ENCODE assay signal across 1 cellular context in genomic region chr19:17337675-17338439, GRCh38.
TF ChIP-seq lines count a peak whose summit lies in the region.

No MANE protein-coding gene starts in this region.

TF ChIP-seq in WTC11, 78 proteins besides CTCF, POLR2A, EP300 and RAD21 (continued from another document and continues in another):
- no peak for TF ChIP-seq ATF2 (CRISPR knock-in tag; IDR thresholded peaks at IDR 0.05; ENCODE audit: borderline replicate concordance, low read depth)
- TF ChIP-seq, protein P1, sequence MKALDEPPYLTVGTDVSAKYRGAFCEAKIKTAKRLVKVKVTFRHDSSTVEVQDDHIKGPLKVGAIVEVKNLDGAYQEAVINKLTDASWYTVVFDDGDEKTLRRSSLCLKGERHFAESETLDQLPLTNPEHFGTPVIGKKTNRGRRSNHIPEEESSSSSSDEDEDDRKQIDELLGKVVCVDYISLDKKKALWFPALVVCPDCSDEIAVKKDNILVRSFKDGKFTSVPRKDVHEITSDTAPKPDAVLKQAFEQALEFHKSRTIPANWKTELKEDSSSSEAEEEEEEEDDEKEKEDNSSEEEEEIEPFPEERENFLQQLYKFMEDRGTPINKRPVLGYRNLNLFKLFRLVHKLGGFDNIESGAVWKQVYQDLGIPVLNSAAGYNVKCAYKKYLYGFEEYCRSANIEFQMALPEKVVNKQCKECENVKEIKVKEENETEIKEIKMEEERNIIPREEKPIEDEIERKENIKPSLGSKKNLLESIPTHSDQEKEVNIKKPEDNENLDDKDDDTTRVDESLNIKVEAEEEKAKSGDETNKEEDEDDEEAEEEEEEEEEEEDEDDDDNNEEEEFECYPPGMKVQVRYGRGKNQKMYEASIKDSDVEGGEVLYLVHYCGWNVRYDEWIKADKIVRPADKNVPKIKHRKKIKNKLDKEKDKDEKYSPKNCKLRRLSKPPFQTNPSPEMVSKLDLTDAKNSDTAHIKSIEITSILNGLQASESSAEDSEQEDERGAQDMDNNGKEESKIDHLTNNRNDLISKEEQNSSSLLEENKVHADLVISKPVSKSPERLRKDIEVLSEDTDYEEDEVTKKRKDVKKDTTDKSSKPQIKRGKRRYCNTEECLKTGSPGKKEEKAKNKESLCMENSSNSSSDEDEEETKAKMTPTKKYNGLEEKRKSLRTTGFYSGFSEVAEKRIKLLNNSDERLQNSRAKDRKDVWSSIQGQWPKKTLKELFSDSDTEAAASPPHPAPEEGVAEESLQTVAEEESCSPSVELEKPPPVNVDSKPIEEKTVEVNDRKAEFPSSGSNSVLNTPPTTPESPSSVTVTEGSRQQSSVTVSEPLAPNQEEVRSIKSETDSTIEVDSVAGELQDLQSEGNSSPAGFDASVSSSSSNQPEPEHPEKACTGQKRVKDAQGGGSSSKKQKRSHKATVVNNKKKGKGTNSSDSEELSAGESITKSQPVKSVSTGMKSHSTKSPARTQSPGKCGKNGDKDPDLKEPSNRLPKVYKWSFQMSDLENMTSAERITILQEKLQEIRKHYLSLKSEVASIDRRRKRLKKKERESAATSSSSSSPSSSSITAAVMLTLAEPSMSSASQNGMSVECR (CRISPR knock-in tag; IDR thresholded peaks at IDR 0.05; ENCODE audit: borderline replicate concordance), result no peak
- TF ChIP-seq ZNF317 (CRISPR knock-in tag; IDR thresholded peaks at IDR 0.05; ENCODE audit: borderline replicate concordance, low read depth), result 0 out of 2 replicates have a peak, but pooled peaks have one; percentile 30
- TF ChIP-seq MXD4 (CRISPR knock-in tag; IDR thresholded peaks at IDR 0.05; ENCODE audit: borderline replicate concordance), result no peak
- no peak for TF ChIP-seq EMX1 (CRISPR knock-in tag; IDR thresholded peaks at IDR 0.05)
- TF ChIP-seq MYBL2 (CRISPR knock-in tag; IDR thresholded peaks at IDR 0.05), result peak; percentile 11; the same call in 1 of the 2 replicates
- TF ChIP-seq HMGXB4 (CRISPR knock-in tag; IDR thresholded peaks at IDR 0.05), result peak; percentile 39; the same call in 1 of the 2 replicates
- TF ChIP-seq GABPB1 (CRISPR knock-in tag; IDR thresholded peaks at IDR 0.05), result 0 out of 2 replicates have a peak, but pooled peaks have one; percentile 31
- no peak for TF ChIP-seq PRDM15 (CRISPR knock-in tag; IDR thresholded peaks at IDR 0.05)
- TF ChIP-seq, protein P2, sequence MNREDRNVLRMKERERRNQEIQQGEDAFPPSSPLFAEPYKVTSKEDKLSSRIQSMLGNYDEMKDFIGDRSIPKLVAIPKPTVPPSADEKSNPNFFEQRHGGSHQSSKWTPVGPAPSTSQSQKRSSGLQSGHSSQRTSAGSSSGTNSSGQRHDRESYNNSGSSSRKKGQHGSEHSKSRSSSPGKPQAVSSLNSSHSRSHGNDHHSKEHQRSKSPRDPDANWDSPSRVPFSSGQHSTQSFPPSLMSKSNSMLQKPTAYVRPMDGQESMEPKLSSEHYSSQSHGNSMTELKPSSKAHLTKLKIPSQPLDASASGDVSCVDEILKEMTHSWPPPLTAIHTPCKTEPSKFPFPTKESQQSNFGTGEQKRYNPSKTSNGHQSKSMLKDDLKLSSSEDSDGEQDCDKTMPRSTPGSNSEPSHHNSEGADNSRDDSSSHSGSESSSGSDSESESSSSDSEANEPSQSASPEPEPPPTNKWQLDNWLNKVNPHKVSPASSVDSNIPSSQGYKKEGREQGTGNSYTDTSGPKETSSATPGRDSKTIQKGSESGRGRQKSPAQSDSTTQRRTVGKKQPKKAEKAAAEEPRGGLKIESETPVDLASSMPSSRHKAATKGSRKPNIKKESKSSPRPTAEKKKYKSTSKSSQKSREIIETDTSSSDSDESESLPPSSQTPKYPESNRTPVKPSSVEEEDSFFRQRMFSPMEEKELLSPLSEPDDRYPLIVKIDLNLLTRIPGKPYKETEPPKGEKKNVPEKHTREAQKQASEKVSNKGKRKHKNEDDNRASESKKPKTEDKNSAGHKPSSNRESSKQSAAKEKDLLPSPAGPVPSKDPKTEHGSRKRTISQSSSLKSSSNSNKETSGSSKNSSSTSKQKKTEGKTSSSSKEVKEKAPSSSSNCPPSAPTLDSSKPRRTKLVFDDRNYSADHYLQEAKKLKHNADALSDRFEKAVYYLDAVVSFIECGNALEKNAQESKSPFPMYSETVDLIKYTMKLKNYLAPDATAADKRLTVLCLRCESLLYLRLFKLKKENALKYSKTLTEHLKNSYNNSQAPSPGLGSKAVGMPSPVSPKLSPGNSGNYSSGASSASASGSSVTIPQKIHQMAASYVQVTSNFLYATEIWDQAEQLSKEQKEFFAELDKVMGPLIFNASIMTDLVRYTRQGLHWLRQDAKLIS (CRISPR knock-in tag; IDR thresholded peaks at IDR 0.05; ENCODE audit: borderline replicate concordance), result no peak
- TF ChIP-seq, protein P3, sequence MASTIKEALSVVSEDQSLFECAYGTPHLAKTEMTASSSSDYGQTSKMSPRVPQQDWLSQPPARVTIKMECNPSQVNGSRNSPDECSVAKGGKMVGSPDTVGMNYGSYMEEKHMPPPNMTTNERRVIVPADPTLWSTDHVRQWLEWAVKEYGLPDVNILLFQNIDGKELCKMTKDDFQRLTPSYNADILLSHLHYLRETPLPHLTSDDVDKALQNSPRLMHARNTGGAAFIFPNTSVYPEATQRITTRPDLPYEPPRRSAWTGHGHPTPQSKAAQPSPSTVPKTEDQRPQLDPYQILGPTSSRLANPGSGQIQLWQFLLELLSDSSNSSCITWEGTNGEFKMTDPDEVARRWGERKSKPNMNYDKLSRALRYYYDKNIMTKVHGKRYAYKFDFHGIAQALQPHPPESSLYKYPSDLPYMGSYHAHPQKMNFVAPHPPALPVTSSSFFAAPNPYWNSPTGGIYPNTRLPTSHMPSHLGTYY (CRISPR knock-in tag; IDR thresholded peaks at IDR 0.05), result no peak
- no peak for TF ChIP-seq ELF4 (CRISPR knock-in tag; IDR thresholded peaks at IDR 0.05; ENCODE audit: low read depth)
- TF ChIP-seq JUN (CRISPR knock-in tag; IDR thresholded peaks at IDR 0.05), result no peak
- no peak for TF ChIP-seq ZNF232 (CRISPR knock-in tag; IDR thresholded peaks at IDR 0.05)
- peak; percentile 18; the same call in 1 of the 2 replicates for TF ChIP-seq NFE2L1 (CRISPR knock-in tag; IDR thresholded peaks at IDR 0.05)
- TF ChIP-seq GRHL2 (CRISPR knock-in tag; IDR thresholded peaks at IDR 0.05; ENCODE audit: insufficient replicate concordance, severe bottlenecking), result no peak
- no peak for TF ChIP-seq FOXK1 (CRISPR knock-in tag; IDR thresholded peaks at IDR 0.05)
- no peak for TF ChIP-seq TEAD4 (CRISPR knock-in tag; IDR thresholded peaks at IDR 0.05)
- no peak for TF ChIP-seq ZNF423 (CRISPR knock-in tag; IDR thresholded peaks at IDR 0.05)
- TF ChIP-seq IRF2 (CRISPR knock-in tag; IDR thresholded peaks at IDR 0.05; ENCODE audit: borderline replicate concordance, low read depth), result no peak
- no peak for TF ChIP-seq NFATC4 (CRISPR knock-in tag; IDR thresholded peaks at IDR 0.05)
- peak; percentile 72; the same call in 1 of the 2 replicates for TF ChIP-seq ATF1 (CRISPR knock-in tag; IDR thresholded peaks at IDR 0.05)
- TF ChIP-seq, protein P4, sequence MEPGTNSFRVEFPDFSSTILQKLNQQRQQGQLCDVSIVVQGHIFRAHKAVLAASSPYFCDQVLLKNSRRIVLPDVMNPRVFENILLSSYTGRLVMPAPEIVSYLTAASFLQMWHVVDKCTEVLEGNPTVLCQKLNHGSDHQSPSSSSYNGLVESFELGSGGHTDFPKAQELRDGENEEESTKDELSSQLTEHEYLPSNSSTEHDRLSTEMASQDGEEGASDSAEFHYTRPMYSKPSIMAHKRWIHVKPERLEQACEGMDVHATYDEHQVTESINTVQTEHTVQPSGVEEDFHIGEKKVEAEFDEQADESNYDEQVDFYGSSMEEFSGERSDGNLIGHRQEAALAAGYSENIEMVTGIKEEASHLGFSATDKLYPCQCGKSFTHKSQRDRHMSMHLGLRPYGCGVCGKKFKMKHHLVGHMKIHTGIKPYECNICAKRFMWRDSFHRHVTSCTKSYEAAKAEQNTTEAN (CRISPR knock-in tag; IDR thresholded peaks at IDR 0.05), result 0 out of 2 replicates have a peak, but pooled peaks have one; percentile 63
- no peak for TF ChIP-seq ZSCAN18 (CRISPR knock-in tag; IDR thresholded peaks at IDR 0.05)
- TF ChIP-seq NR1H2 (CRISPR knock-in tag; IDR thresholded peaks at IDR 0.05), result no peak
- no peak for TF ChIP-seq ATF3 (CRISPR knock-in tag; conservative IDR thresholded peaks at IDR 0.05)
- TF ChIP-seq, protein P5, sequence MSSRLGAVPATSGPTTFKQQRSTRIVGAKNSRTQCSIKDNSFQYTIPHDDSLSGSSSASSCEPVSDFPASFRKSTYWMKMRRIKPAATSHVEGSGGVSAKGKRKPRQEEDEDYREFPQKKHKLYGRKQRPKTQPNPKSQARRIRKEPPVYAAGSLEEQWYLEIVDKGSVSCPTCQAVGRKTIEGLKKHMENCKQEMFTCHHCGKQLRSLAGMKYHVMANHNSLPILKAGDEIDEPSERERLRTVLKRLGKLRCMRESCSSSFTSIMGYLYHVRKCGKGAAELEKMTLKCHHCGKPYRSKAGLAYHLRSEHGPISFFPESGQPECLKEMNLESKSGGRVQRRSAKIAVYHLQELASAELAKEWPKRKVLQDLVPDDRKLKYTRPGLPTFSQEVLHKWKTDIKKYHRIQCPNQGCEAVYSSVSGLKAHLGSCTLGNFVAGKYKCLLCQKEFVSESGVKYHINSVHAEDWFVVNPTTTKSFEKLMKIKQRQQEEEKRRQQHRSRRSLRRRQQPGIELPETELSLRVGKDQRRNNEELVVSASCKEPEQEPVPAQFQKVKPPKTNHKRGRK (CRISPR knock-in tag; IDR thresholded peaks at IDR 0.05; ENCODE audit: borderline replicate concordance), result no peak
- TF ChIP-seq SOX15 (CRISPR knock-in tag; IDR thresholded peaks at IDR 0.05), result no peak
- no peak for TF ChIP-seq ZNF671 (CRISPR knock-in tag; IDR thresholded peaks at IDR 0.05)
- TF ChIP-seq FOXJ3 (CRISPR knock-in tag; IDR thresholded peaks at IDR 0.05; ENCODE audit: borderline replicate concordance), result no peak
- TF ChIP-seq, protein P6, sequence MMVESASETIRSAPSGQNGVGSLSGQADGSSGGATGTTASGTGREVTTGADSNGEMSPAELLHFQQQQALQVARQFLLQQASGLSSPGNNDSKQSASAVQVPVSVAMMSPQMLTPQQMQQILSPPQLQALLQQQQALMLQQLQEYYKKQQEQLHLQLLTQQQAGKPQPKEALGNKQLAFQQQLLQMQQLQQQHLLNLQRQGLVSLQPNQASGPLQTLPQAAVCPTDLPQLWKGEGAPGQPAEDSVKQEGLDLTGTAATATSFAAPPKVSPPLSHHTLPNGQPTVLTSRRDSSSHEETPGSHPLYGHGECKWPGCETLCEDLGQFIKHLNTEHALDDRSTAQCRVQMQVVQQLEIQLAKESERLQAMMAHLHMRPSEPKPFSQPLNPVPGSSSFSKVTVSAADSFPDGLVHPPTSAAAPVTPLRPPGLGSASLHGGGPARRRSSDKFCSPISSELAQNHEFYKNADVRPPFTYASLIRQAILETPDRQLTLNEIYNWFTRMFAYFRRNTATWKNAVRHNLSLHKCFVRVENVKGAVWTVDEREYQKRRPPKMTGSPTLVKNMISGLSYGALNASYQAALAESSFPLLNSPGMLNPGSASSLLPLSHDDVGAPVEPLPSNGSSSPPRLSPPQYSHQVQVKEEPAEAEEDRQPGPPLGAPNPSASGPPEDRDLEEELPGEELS (CRISPR knock-in tag; IDR thresholded peaks at IDR 0.05), result no peak
